Comparison of ENCODE assay signal across 21 cellular contexts in the genomic region with DNA sequence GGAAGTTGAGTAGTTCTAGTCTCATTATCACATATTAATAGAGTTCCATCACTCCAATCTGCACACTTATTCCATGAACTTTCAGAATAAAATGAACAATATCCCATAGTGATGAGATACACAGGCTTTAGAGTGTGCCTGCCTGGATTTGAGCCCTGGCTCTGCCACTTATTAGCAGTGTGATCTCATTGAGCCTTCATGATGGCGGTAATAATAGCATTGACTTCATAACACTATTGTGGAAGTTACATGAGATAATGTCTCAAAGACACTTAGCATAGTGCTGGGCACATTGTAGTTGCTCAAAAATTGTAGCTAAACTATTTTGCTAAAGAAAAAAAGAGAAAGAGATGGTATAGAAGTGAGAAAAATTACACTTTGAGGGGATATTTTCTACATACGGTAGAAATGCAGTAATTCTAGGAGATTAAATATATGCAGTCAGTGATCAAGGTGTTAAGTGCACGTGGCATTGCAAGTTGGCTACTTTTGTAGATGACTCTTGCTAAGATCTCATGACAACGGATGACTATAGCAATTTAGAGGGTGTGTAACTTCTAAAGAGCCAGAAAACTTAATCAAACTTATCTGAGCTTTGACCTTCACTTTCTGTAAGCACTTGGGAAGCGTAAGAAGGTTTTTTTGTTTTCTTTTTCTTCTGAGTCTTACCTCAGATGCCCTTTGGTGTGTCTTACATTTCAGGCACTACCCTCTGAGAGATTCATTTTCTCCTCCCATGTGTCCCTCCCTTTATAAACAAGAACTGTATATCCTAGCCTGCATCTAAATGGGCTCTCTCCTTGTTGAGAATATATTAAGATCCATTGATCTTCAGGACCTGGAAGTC.
"Had no signal": no experiment of that assay in that cellular context is flagged by ENCODE, and none has a peak within 500 bp of the region (broad histone marks: within the 10 kb centered on the region; RNA-seq: fewer than 3 reads in every experiment).

No MANE protein-coding gene starts in this region.

- H3K36me3 ChIP-seq: esophagus squamous epithelium, left lung, lower lobe of right lung, neural progenitor cell, stomach, thyroid gland, upper lobe of left lung, uterus had no signal

- H3K4me2 ChIP-seq: neural progenitor cell had no signal

- ATAC-seq: effector memory CD8-positive, alpha-beta T cell; left lung; lower lobe of right lung; natural killer cell treated with Interleukin-12 subunit alpha and Interleukin-12 subunit beta and Interleukin-15 and Interleukin-18, amount 100 ng/mL, for 72 hours; sciatic nerve; stimulated activated effector memory CD8-positive, alpha-beta T cell treated with anti-CD3 and anti-CD28 coated beads, Interleukin-12 subunit alpha, Interleukin-12 subunit beta, amount 100 ng/mL, for 72 hours had no signal

- H3K9me3 ChIP-seq: esophagus squamous epithelium, left lung, lower lobe of right lung, stomach, thyroid gland, upper lobe of left lung, uterus had no signal

- H3K27me3 ChIP-seq: esophagus squamous epithelium, left lung, neural progenitor cell, stomach, thyroid gland, upper lobe of left lung, uterus had no signal

- H2AFZ ChIP-seq: neural progenitor cell, parathyroid adenoma had no signal

- H3K27ac ChIP-seq: coronary artery, esophagus squamous epithelium, left lung, lower lobe of right lung, neural progenitor cell, parathyroid adenoma, thyroid gland, upper lobe of left lung, uterus had no signal

- H3K4me3 ChIP-seq: coronary artery, esophagus squamous epithelium, left lung, lower lobe of right lung, neural progenitor cell, stomach, thyroid gland, upper lobe of left lung, uterus had no signal

- DNase-seq: dermis blood vessel endothelial cell; effector memory CD8-positive, alpha-beta T cell; erythroblast; esophagus squamous epithelium; foreskin melanocyte; left lung; lower lobe of right lung; naive B cell; stimulated activated CD4-positive, alpha-beta T cell treated with anti-CD3 and anti-CD28 coated beads, Interleukin-2, amount 100 ng/mL, for 24 hours; stimulated activated CD4-positive, alpha-beta T cell treated with anti-CD3 and anti-CD28 coated beads, Interleukin-4, amount 100 ng/mL, for 24 hours; stimulated activated naive CD4-positive, alpha-beta T cell treated with Interleukin-2 at 50 U/mL for 16 hours; stomach; thyroid gland; upper lobe of left lung; uterus had no signal

- H3K9ac ChIP-seq: neural progenitor cell, parathyroid adenoma had no signal

- H3K79me2 ChIP-seq: parathyroid adenoma had no signal

- H3K4me1 ChIP-seq: esophagus squamous epithelium, left lung, lower lobe of right lung, neural progenitor cell, parathyroid adenoma, stomach, thyroid gland, upper lobe of left lung, uterus had no signal
